16 cellular contexts compared by ENCODE assay signal in the genomic region with DNA sequence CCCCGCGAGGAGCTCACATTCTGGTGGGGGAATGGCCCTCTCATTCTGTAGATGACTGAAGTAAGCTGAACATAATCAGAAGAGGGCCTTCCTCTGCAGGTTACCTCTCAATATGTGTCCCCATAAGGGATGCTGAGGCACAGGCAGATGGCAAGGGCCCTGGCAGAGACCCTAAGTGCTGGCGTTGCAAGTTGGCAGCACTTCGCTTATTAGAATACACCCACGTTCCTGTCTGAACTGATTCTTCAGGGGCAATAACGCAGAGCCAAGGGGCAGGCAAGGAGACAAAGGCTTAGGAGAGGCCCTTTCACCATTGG. TPM values are rescaled to one million over a fixed set of nuclear protein-coding genes. Genes with fewer than 3 reads are reported as not detected.
DNase-seq lines count a peak whose midpoint lies in the region; ATAC-seq and TF ChIP-seq lines count a peak whose summit lies in the region.
"Had no signal": no experiment of that assay in that cellular context is flagged by ENCODE, and none has a peak within 500 bp of the region (broad histone marks: within the 10 kb centered on the region; RNA-seq: fewer than 3 reads in every experiment).

No MANE protein-coding gene starts in this region.

- H3K27me3 Mint-ChIP-seq in nephron (ENCODE audit: low read depth) = peaks cover 78% of the 10 kb centered on the region

- no peaks in the 10 kb centered on the region for H3K4me1 ChIP-seq in GM23248 (ENCODE audit: insufficient read depth)
- H3K4me1 ChIP-seq: gastrocnemius medialis had no signal

- H2AFZ ChIP-seq in SU-DHL-6 (ENCODE audit: low read depth, low read length, severe bottlenecking) (no peak overlapping the region), GM23248 (no peak overlapping the region)

- in situ Hi-C loops in GM23248 (cut with MboI) = no loop called here

- ATAC-seq in HG03135 (IDR thresholded peaks at IDR 0.05; ENCODE audit: unreplicated experiment) = no peak

- H3K4me2 ChIP-seq in SU-DHL-6 (ENCODE audit: low read depth, low read length, poor library complexity, severe bottlenecking) = no peak overlapping the region
- H3K4me2 ChIP-seq in GM23248 (ENCODE audit: unreplicated experiment) = no peak overlapping the region

- H4K20me1 ChIP-seq in SU-DHL-6 (ENCODE audit: low read depth, low read length) = no peaks in the 10 kb centered on the region
- H4K20me1 ChIP-seq in GM23248 (ENCODE audit: insufficient read depth) = no peaks in the 10 kb centered on the region

- DNase-seq in DMS 273 treated with DMSO at 0.1 percent for 48 hours (lab: John Stamatoyannopoulos, UW) (peak; percentile 72), HCEC 1CT (no peak), GM23248 (no peak), NCI-H226 (no peak)
- DNase-seq: NCI-H1436 treated with DMSO at 0.1 percent for 48 hours had no signal

- H3K9me3 ChIP-seq in KOPT-K1 (ENCODE audit: insufficient read depth, low read length, poor library complexity, severe bottlenecking) (no peaks in the 10 kb centered on the region), SU-DHL-6 (ENCODE audit: insufficient read depth, low read length) (no peaks in the 10 kb centered on the region), GM23248 (ENCODE audit: low read depth) (no peaks in the 10 kb centered on the region)
- H3K9me3 ChIP-seq: gastrocnemius medialis, neutrophil had no signal

- H3K79me2 ChIP-seq in SU-DHL-6 (ENCODE audit: insufficient read depth, low read length) = no peaks in the 10 kb centered on the region
- H3K79me2 ChIP-seq in GM23248 (ENCODE audit: insufficient read depth) = no peaks in the 10 kb centered on the region

- peak overlapping the region in 2 of 3 experiments; percentile 0 to 40 for H3K4me3 Mint-ChIP-seq in nephron

- 45 to 50% methylated on average over 6 of the region's 6 CpGs for WGBS in GM23248 (ENCODE audit: low coverage in 1 of 2, low lambda C conversion rate in 2 of 2, missing lambda C conversion rate in 2 of 2), 2 experiments

- no peaks in the 10 kb centered on the region for H3K9me2 ChIP-seq in SU-DHL-6 (replicated peaks; ENCODE audit: insufficient read depth, low read length)
- H3K9me2 ChIP-seq in GM23248 (ENCODE audit: insufficient read depth) = no peaks in the 10 kb centered on the region

- H3K36me3 ChIP-seq in KOPT-K1 (ENCODE audit: insufficient read depth, low read length) (no peaks in the 10 kb centered on the region), SU-DHL-6 (ENCODE audit: low read length) (no peaks in the 10 kb centered on the region), GM23248 (ENCODE audit: low read depth) (no peaks in the 10 kb centered on the region)
- H3K36me3 ChIP-seq: gastrocnemius medialis, neutrophil had no signal

- H3K27me3 ChIP-seq in SU-DHL-6 (ENCODE audit: low read length) = no peaks in the 10 kb centered on the region
- H3K27me3 ChIP-seq in GM23248 (replicated peaks; ENCODE audit: insufficient read depth) = peaks cover 24% of the 10 kb centered on the region

- no peaks in the 10 kb centered on the region for H3K9me3 Mint-ChIP-seq in nephron
- H3K9me3 Mint-ChIP-seq: activated T-cell treated with anti-CD3 and anti-CD28 coated beads, Interleukin-2, amount 50 U/mL, for 4 hours; CD8-positive, alpha-beta memory T cell; H9 had no signal

- H3K36me3 Mint-ChIP-seq in nephron (ENCODE audit: low read depth) = no peaks in the 10 kb centered on the region
- H3K36me3 Mint-ChIP-seq: CD8-positive, alpha-beta memory T cell had no signal

- H3K9ac ChIP-seq in SU-DHL-6 (ENCODE audit: low read length) (no peak overlapping the region), GM23248 (no peak overlapping the region)

- H3K4me1 Mint-ChIP-seq in nephron = peaks cover 63% of the 10 kb centered on the region

- H3K27ac ChIP-seq in KOPT-K1 (ENCODE audit: low read depth, low read length, poor library complexity, severe bottlenecking) = peak overlapping the region; percentile 4
- no peak overlapping the region for H3K27ac ChIP-seq in SU-DHL-6 (ENCODE audit: low read depth, low read length)
- no peak overlapping the region for H3K27ac ChIP-seq in GM23248
- H3K27ac ChIP-seq: dorsolateral prefrontal cortex, gastrocnemius medialis, neutrophil had no signal

- H3K4me3 ChIP-seq in SU-DHL-6 (ENCODE audit: insufficient read depth, low read length, poor library complexity, severe bottlenecking) (no peak overlapping the region), GM23248 (no peak overlapping the region)
- H3K4me3 ChIP-seq: dorsolateral prefrontal cortex, gastrocnemius medialis had no signal

- H3F3A ChIP-seq in SU-DHL-6 (ENCODE audit: insufficient read depth) (no peaks in the 10 kb centered on the region), GM23248 (ENCODE audit: insufficient read depth) (no peaks in the 10 kb centered on the region)

- peak; percentile 8 for TF ChIP-seq CTCF in SU-DHL-6 (IDR thresholded peaks at IDR 0.05; ENCODE audit: insufficient read depth, low read length, poor library complexity, severe bottlenecking)
- TF ChIP-seq CTCF in nephron (IDR thresholded peaks at IDR 0.05; ENCODE audit: unreplicated experiment in 3 of 3) = no peak

- peak overlapping the region; percentile 47 to 85 (median 56) for H3K27ac Mint-ChIP-seq in nephron

RNA-seq across cellular contexts. Expression of a gene that starts 56.6 kb away (rescaled TPM):
- total RNA-seq in GM23248 (2014; rRNA removed; shearing (Covaris generic)) = 0.22 and 1.0 TPM in 2 replicates
- polyA plus RNA-seq in GM23248 (2016; fragmentation: Nextera tagmentation; extraction: Ambion mirVana) = 0.25 and 0.61 TPM in 2 replicates
- total RNA-seq: activated T-cell treated with anti-CD3 and anti-CD28 coated beads, Interleukin-2, amount 50 U/mL, for 4 hours; CD8-positive, alpha-beta memory T cell; gastrocnemius medialis; T-helper 1 cell treated with Interleukin-12 subunit alpha and Interleukin-12 subunit beta and Interleukin-4 antibody, amounts not matched to agents 30 ng/mL and 1 ng/mL, for 36 hours had no signal
